Comparison of ENCODE assay signal across 34 cellular contexts in the genomic region with DNA sequence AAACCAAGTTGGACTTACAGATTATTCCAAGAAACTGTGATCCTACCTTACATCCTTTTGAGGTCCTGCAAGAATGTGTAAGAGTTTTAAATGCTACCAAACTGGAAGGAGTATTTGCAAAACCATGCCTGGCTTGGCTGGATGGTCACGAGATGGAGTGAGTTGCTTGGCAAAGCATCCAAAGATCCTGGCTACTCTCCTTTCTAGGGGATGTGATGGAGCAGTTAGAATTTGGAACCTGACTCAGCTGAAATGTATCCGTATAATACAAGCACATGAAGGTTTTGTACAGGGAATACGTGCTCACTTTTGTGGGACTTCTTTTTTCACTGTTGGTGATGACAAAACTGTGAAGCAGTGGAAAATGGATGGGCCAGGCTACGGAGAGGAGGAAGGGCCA. TPM values are rescaled to one million over a fixed set of nuclear protein-coding genes. Genes with fewer than 3 reads are reported as not detected.
DNase-seq lines count a peak whose midpoint lies in the region; ATAC-seq, FAIRE-seq and TF ChIP-seq lines count a peak whose summit lies in the region.
"Had no signal": no experiment of that assay in that cellular context is flagged by ENCODE, and none has a peak within 500 bp of the region (broad histone marks: within the 10 kb centered on the region; RNA-seq: fewer than 3 reads in every experiment).

No MANE protein-coding gene starts in this region.

- H3K4me1 ChIP-seq in right cardiac atrium (ENCODE audit: control insufficient read depth, insufficient read depth, low read length) (peaks cover 3% of the 10 kb centered on the region), K562 (replicated peaks in 1 of 2; ENCODE audit: control insufficient read depth in 2 of 2, insufficient read depth in 2 of 2, low read length in 2 of 2) (peaks cover 4 to 10% of the 10 kb centered on the region in 2 experiments; a peak in 2 of 5 replicates), muscle layer of duodenum (ENCODE audit: control insufficient read depth in 1 of 2, insufficient read depth in 2 of 2, low read length in 2 of 2) (peaks cover 0 to 12% of the 10 kb centered on the region in 2 donors), uterus (peaks cover 0 to 8% of the 10 kb centered on the region in 2 donors)
- H3K4me1 ChIP-seq: Caco-2 had no signal

- H4K20me1 ChIP-seq in K562 (replicated peaks; ENCODE audit: control insufficient read depth, insufficient read depth, low read length), result no peaks in the 10 kb centered on the region

- H2AFZ ChIP-seq in K562 (ENCODE audit: low read depth, low read length), result no peak overlapping the region

- intact Hi-C loops in right cardiac atrium (cut with DNase I) (no loop called here), cardiac septum (cut with DNase I) (no loop called here), K562 (cut with micrococcal nuclease) (no loop called here), uterus (cut with DNase I; ENCODE audit: low total_unique reads) (no loop called here)

- H3K27me3 ChIP-seq in right cardiac atrium (ENCODE audit: control insufficient read depth, insufficient read depth), result no peaks in the 10 kb centered on the region
- H3K27me3 ChIP-seq in K562 (ENCODE audit: control insufficient read depth in 2 of 2, insufficient read depth in 2 of 2, low read length in 2 of 2), result peaks cover 9 to 12% of the 10 kb centered on the region in 2 experiments
- no peaks in the 10 kb centered on the region for H3K27me3 ChIP-seq in muscle layer of duodenum (ENCODE audit: low read depth, low read length)
- H3K27me3 ChIP-seq in uterus, result no peaks in the 10 kb centered on the region
- H3K27me3 ChIP-seq: brain microvascular endothelial cell, left lung, upper lobe of left lung had no signal

- FAIRE-seq in K562 (lab: Jason Lieb, UNC), result no peak
- FAIRE-seq: frontal cortex, HTR-8/SVneo, TTC549 had no signal

- no peak overlapping the region for H3K27ac ChIP-seq in right cardiac atrium (ENCODE audit: low read length)
- no peak overlapping the region for H3K27ac ChIP-seq in K562 (ENCODE audit: extremely low read depth, low read depth, low read length)
- H3K27ac ChIP-seq in muscle layer of duodenum (ENCODE audit: low read length), result peak overlapping the region; percentile 24
- H3K27ac ChIP-seq in uterus, result peak overlapping the region; percentile 39 to 54
- H3K27ac ChIP-seq: brain microvascular endothelial cell, C4-2B, left lung, RWPE1, upper lobe of left lung had no signal

- no peak overlapping the region for H3K4me2 ChIP-seq in K562 (ENCODE audit: insufficient read depth, low read length)

- no peak for TF ChIP-seq POLR2A in K562 (conservative IDR thresholded peaks at IDR 0.05)
- no peak for TF ChIP-seq POLR2A in uterus (IDR thresholded peaks at IDR 0.05)

- no peak overlapping the region for H3K4me3 ChIP-seq in right cardiac atrium (ENCODE audit: low read length)
- H3K4me3 ChIP-seq in K562, result no peak overlapping the region
- no peak overlapping the region for H3K4me3 ChIP-seq in muscle layer of duodenum (ENCODE audit: low read depth in 1 of 2, low read length in 2 of 2)
- H3K4me3 ChIP-seq in uterus, result no peak overlapping the region
- H3K4me3 ChIP-seq: left lung, upper lobe of left lung had no signal

- POLR2A ChIA-PET in K562 (lab: Yijun Ruan, JAX), result interaction anchor here (0.7 to 2.5 kb wide), 2 partner anchors 9 to 15 kb away, joined by 3 to 8 read pairs; no protein-coding TSS in a partner anchor

- ATAC-seq in right cardiac atrium (peak; percentile 31 to 57), K562 (no peak), GM18511 (IDR thresholded peaks at IDR 0.05; ENCODE audit: unreplicated experiment) (no peak)
- ATAC-seq: left lung; stimulated activated memory B cell treated with anti-CD40 and anti-IgM and Interleukin-4, amounts not matched to agents 10 μg/mL and 1 μg/mL and 100 μg/mL, for 72 hours had no signal

- no peaks in the 10 kb centered on the region for H3K9me3 ChIP-seq in right cardiac atrium (ENCODE audit: control insufficient read depth, low read length)
- H3K9me3 ChIP-seq in K562 (replicated peaks; ENCODE audit: control insufficient read depth, insufficient read depth, low read depth, low read length), result no peaks in the 10 kb centered on the region
- no peaks in the 10 kb centered on the region for H3K9me3 ChIP-seq in muscle layer of duodenum (ENCODE audit: control insufficient read depth in 1 of 2, low read length in 2 of 2)
- H3K9me3 ChIP-seq in uterus, result no peaks in the 10 kb centered on the region
- H3K9me3 ChIP-seq: Caco-2, left lung, SK-N-SH, upper lobe of left lung had no signal

- TF ChIP-seq EP300 in K562 (IDR thresholded peaks at IDR 0.05; ENCODE audit: low read length), result no peak

- in situ Hi-C loops in K562 (cut with MboI), result no loop called here

- 62% methylated on average over 4 of the region's 4 CpGs for WGBS in right cardiac atrium
- 7% methylated on average over 4 of the region's 4 CpGs for WGBS in K562 (ENCODE audit: insufficient coverage, low coverage, missing lambda C conversion rate)

- H3K9ac ChIP-seq in K562 (ENCODE audit: insufficient read depth in 1 of 2, low read depth in 2 of 2, low read length in 2 of 2), result no peak overlapping the region
- H3K9ac ChIP-seq: SK-N-SH had no signal

- H3K79me2 ChIP-seq in K562 (ENCODE audit: control insufficient read depth, insufficient read depth, low read length), result no peaks in the 10 kb centered on the region

- BruUV-seq in K562 (replicated peaks; lab: Mats Ljungman, UMichigan), result no TSS peak

- CTCF ChIA-PET in K562 (lab: Yijun Ruan, JAX; ENCODE audit: low intra/inter-chr PET ratio), result no interaction called here

- peak in 1 of 3 donors; percentile 37 for DNase-seq in right cardiac atrium
- DNase-seq in cardiac septum (ENCODE audit: low spot score), result no peak
- DNase-seq in K562 (ENCODE audit: extremely low read depth in 1 of 4, low spot score in 3 of 4), result no peak
- peak; percentile 58 to 59 for DNase-seq in uterus
- DNase-seq in GM19238 (ENCODE audit: insufficient read length, low spot score), result no peak
- DNase-seq in NCI-H446 (lab: John Stamatoyannopoulos, UW), result no peak
- DNase-seq: activated CD4-positive, alpha-beta memory T cell treated with anti-CD3 and anti-CD28 coated beads, Interleukin-2, amount 10 ng/mL, durations not matched to agents 7 days and 5 days; activated CD4-positive, CD25-positive, alpha-beta regulatory T cell treated with anti-CD3 and anti-CD28 coated beads, Interleukin-2, amount 50 U/mL, for 72 hours; amniotic stem cell; brain microvascular endothelial cell; Caco-2; DMS79 treated with DMSO at 0.1 percent for 48 hours; GF-D8; hippocampal formation; immature natural killer cell; left lung; naive thymus-derived CD8-positive, alpha-beta T cell; NCI-H1436; NCI-H2081 treated with DMSO at 0.1 percent for 48 hours; NCI-H345; NCI-H82; occipital lobe; retina; SK-N-SH; stimulated activated CD4-positive, alpha-beta T cell treated with anti-CD3 and anti-CD28 coated beads, Interleukin-4, amount 100 ng/mL, for 4 hours; upper lobe of left lung had no signal

- no peak for TF ChIP-seq CTCF in K562 (IDR thresholded peaks at IDR 0.05 in 2 of 3, conservative IDR thresholded peaks at IDR 0.05 in 1 of 3; ENCODE audit: insufficient read depth in 2 of 3, low read depth in 1 of 3, low read length in 3 of 3)
- TF ChIP-seq CTCF in uterus (IDR thresholded peaks at IDR 0.05), result no peak

- no peaks in the 10 kb centered on the region for H3K9me1 ChIP-seq in K562 (ENCODE audit: control insufficient read depth, insufficient read depth, low read length)

- TF ChIP-seq RAD21 in K562 (CRISPR knock-in tag; conservative IDR thresholded peaks at IDR 0.05 in 1 of 2, IDR thresholded peaks at IDR 0.05 in 1 of 2), result no peak

- no peaks in the 10 kb centered on the region for H3K36me3 ChIP-seq in K562 (ENCODE audit: control insufficient read depth, insufficient read depth, low read length)
- no peaks in the 10 kb centered on the region for H3K36me3 ChIP-seq in muscle layer of duodenum (ENCODE audit: control insufficient read depth in 1 of 2, insufficient read depth in 2 of 2, low read length in 2 of 2)
- H3K36me3 ChIP-seq in uterus, result no peaks in the 10 kb centered on the region
- H3K36me3 ChIP-seq: brain microvascular endothelial cell, left lung, upper lobe of left lung had no signal

TF ChIP-seq in K562, 482 proteins besides CTCF, POLR2A, EP300 and RAD21 (continues in another document):
- TF ChIP-seq YY1 (IDR thresholded peaks at IDR 0.05; ENCODE audit: borderline replicate concordance in 1 of 3, control insufficient read depth in 1 of 3, extremely low read depth in 1 of 3, insufficient read depth in 3 of 3, insufficient read length in 1 of 3, insufficient replicate concordance in 2 of 3, low read depth in 1 of 3, low read length in 2 of 3), result no peak
- TF ChIP-seq C11orf30 (IDR thresholded peaks at IDR 0.05; ENCODE audit: low read depth), result peak; percentile 58
- 0 out of 2 replicates have a peak, but pooled peaks have one; percentile 55 for TF ChIP-seq ZNF316 (IDR thresholded peaks at IDR 0.05)
- no peak for TF ChIP-seq ZNF324 (CRISPR knock-in tag; IDR thresholded peaks at IDR 0.05)
- TF ChIP-seq MAFG (tag; conservative IDR thresholded peaks at IDR 0.05), result peak; percentile 49
- no peak for TF ChIP-seq CBX8 (IDR thresholded peaks at IDR 0.05; ENCODE audit: borderline replicate concordance, extremely low read depth, low read depth, low read length, poor library complexity, severe bottlenecking)

RNA-seq across cellular contexts. Expression of gene SYPL1, which starts 13.3 kb away (rescaled TPM):
- 10 to 100 TPM; 72.2 to 86.9 (median 79.7) TPM for total RNA-seq in right cardiac atrium
- polyA plus RNA-seq in right cardiac atrium, result 78.0 TPM
- 58.3 TPM for total RNA-seq in cardiac septum
- total RNA-seq in K562 (2011; cell fraction: chromatin; rRNA removed; ENCODE audit: low replicate concordance), result 58.3 and 92.7 TPM in 2 replicates
- 54.4 and 68.0 TPM in 2 replicates for total RNA-seq in K562 (2011; cell fraction: nucleolus; rRNA removed)
- total RNA-seq in K562 (2011; cell fraction: nucleoplasm; rRNA removed), result 90.3 and 115 TPM in 2 replicates
- 23.8 and 25.5 TPM in 2 replicates for total RNA-seq in K562 (2014; rRNA removed)
- total RNA-seq in K562 (2014; rRNA removed; fragmentation: Illumina TruSeq; extraction: Trizol), result 51.3 and 58.3 TPM in 2 replicates
- 45.0 and 47.8 TPM in 2 replicates for total RNA-seq in K562 (2015; rRNA removed; fragmentation: Illumina TruSeq; extraction: Trizol)
- 70.2 and 73.4 TPM in 2 replicates for total RNA-seq in K562 (2021)
- 71.7 and 100 TPM in 2 replicates for polyA plus RNA-seq in K562 (2011; rRNA removed)
- polyA plus RNA-seq in K562 (2011; cell fraction: cytosol; rRNA removed), result 41.5 and 68.5 TPM in 2 replicates
- polyA plus RNA-seq in K562 (2011; cell fraction: nucleus; rRNA removed), result 15.7 and 22.1 TPM in 2 replicates
- 94.6 and 111 TPM in 2 replicates for polyA plus RNA-seq in K562 (2012)
- polyA plus RNA-seq in K562 (2014; fragmentation: Illumina TruSeq; extraction: Trizol), result 71.9 and 81.5 TPM in 2 replicates
- 100 to 1,000 TPM; 171 to 214 TPM for polyA plus RNA-seq in K562 (2014; fragmentation: Nextera tagmentation; extraction: Ambion mirVana)
- 53.5 and 54.1 TPM in 2 replicates for polyA plus RNA-seq in K562 (2014; rRNA removed)
- 68.6 and 85.2 TPM in 2 replicates for polyA minus RNA-seq in K562 (2011; rRNA and poly(A)+ RNA removed)
- 27.0 and 38.1 TPM in 2 replicates for polyA minus RNA-seq in K562 (2011; cell fraction: cytosol; rRNA and poly(A)+ RNA removed)
- polyA minus RNA-seq in K562 (2011; cell fraction: nucleus; rRNA and poly(A)+ RNA removed), result 14.4 and 20.3 TPM in 2 replicates
- total RNA-seq in uterus, result 100 to 1,000 TPM; 123 to 220 (median 131) TPM

Comparison
In these comparisons a context has a peak if more than half of its experiments do, and no peak if none do; other contexts are left out.
1. ATAC-seq: peak in right cardiac atrium (2 of 2); none in K562 (single experiment) and GM18511 (single experiment).
2. DNase-seq: peak in uterus (2 of 2); none in cardiac septum (single experiment), K562 (0 of 4), GM19238 (single experiment) and NCI-H446 (0 of 2).
3. H3K27ac ChIP-seq: peak in muscle layer of duodenum (single experiment) and uterus (2 of 2); none in right cardiac atrium (single experiment) and K562 (single experiment).